16 cellular contexts compared by ENCODE assay signal in the genomic region with DNA sequence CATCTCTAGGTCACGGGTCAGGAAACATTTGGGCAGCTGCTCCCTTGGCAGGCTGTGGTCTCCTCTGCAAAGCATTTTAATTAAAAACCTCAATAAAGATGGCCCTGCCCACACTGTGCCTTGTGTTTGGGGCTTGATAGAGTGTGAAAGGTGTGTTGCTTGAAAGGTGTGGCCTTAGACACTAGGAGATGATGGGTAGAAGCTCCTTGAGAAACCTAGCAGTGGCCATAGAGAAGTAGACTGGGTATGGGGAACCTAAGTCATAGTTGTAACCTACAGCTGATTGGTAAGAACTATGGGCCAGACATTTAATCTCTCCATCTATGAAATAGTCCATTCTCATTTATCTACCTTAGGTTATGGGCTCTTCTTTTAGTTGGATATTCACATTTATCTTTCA. TPM values are rescaled to one million over a fixed set of nuclear protein-coding genes. Genes with fewer than 3 reads are reported as not detected.
DNase-seq lines count a peak whose midpoint lies in the region; ATAC-seq and TF ChIP-seq lines count a peak whose summit lies in the region.
"Had no signal": no experiment of that assay in that cellular context is flagged by ENCODE, and none has a peak within 500 bp of the region (broad histone marks: within the 10 kb centered on the region; RNA-seq: fewer than 3 reads in every experiment).

No MANE protein-coding gene starts in this region.

- H4K91ac ChIP-seq in mesenchymal stem cell (ENCODE audit: low read length), result no peak overlapping the region

- H2BK15ac ChIP-seq in mesenchymal stem cell (ENCODE audit: low read depth, poor library complexity, severe bottlenecking), result no peak overlapping the region

- ATAC-seq in activated T-cell treated with anti-CD3 and anti-CD28 coated beads, Interleukin-2, amount 50 U/mL, for 4 hours, result no peak
- ATAC-seq in activated B cell treated with CpG ODN at 0.5 μM for 24 hours (ENCODE audit: low read depth) (no peak), HG03469 (IDR thresholded peaks at IDR 0.05; ENCODE audit: unreplicated experiment) (no peak)
- ATAC-seq: left lobe of liver had no signal

- POLR2A ChIA-PET in activated B cell treated with CpG ODN at 0.5 μM for 24 hours (lab: Charles Lee), result interaction anchor here (0.6 to 2.0 kb wide), 3 partner anchors 39 to 288 kb away, joined by 3 to 7 read pairs (median 4); a partner anchor contains a TSS

- TF ChIP-seq POLR2A in suprapubic skin (IDR thresholded peaks at IDR 0.05), result no peak

- H3K27me3 ChIP-seq in mesenchymal stem cell (ENCODE audit: control insufficient read depth in 1 of 2, insufficient read depth in 1 of 2, low read length in 2 of 2), result no peaks in the 10 kb centered on the region
- no peaks in the 10 kb centered on the region for H3K27me3 ChIP-seq in suprapubic skin
- H3K27me3 ChIP-seq: testis had no signal

- no peak overlapping the region for H2BK120ac ChIP-seq in mesenchymal stem cell (ENCODE audit: low read depth, low read length)

- H3K36me3 Mint-ChIP-seq in activated T-cell treated with anti-CD3 and anti-CD28 coated beads, Interleukin-2, amount 50 U/mL, for 4 hours (ENCODE audit: insufficient read depth), result peaks cover 25% of the 10 kb centered on the region
- H3K36me3 Mint-ChIP-seq in activated B cell treated with CpG ODN at 0.5 μM for 24 hours (ENCODE audit: low read depth), result peaks cover 33% of the 10 kb centered on the region

- peaks cover 48% of the 10 kb centered on the region for H3K4me1 Mint-ChIP-seq in activated T-cell treated with anti-CD3 and anti-CD28 coated beads, Interleukin-2, amount 50 U/mL, for 4 hours (ENCODE audit: low read depth)
- peaks cover 57% of the 10 kb centered on the region for H3K4me1 Mint-ChIP-seq in activated B cell treated with CpG ODN at 0.5 μM for 24 hours

- CTCF ChIA-PET in activated B cell treated with CpG ODN at 0.5 μM for 24 hours (lab: Charles Lee), result interaction anchor here (0.6 to 1.1 kb wide), 5 partner anchors 10 to 884 kb away, joined by 3 to 4 read pairs (median 3); a partner anchor contains a TSS

- no peak overlapping the region for H2BK12ac ChIP-seq in mesenchymal stem cell (ENCODE audit: low read length in 2 of 2)

- H3K36me3 ChIP-seq in mesenchymal stem cell (ENCODE audit: control insufficient read depth in 1 of 2, insufficient read depth in 2 of 2, low read depth in 1 of 2, low read length in 2 of 2) (peaks cover 7 to 25% of the 10 kb centered on the region in 2 experiments), suprapubic skin (peaks cover 6% of the 10 kb centered on the region)

- H3K18ac ChIP-seq in mesenchymal stem cell (ENCODE audit: low read depth in 1 of 2, low read length in 2 of 2), result no peak overlapping the region

- no peak overlapping the region for H3K4ac ChIP-seq in mesenchymal stem cell (ENCODE audit: low read depth in 1 of 2, low read length in 2 of 2)

- H3K4me2 ChIP-seq in mesenchymal stem cell (ENCODE audit: low read length, poor library complexity, severe bottlenecking), result no peak overlapping the region

- H2AK5ac ChIP-seq in mesenchymal stem cell (ENCODE audit: low read length, severe bottlenecking), result peak overlapping the region; percentile 82

- no peak for DNase-seq in activated T-cell treated with anti-CD3 and anti-CD28 coated beads, Interleukin-2, amount 50 U/mL, for 4 hours
- no peak for DNase-seq in activated T-cell treated with anti-CD3 and anti-CD28 coated beads, Interleukin-2, amount 50 U/mL, for 1 hour
- DNase-seq in activated B cell treated with CpG ODN at 0.5 μM for 24 hours (no peak), mesenchymal stem cell (no peak), suprapubic skin (ENCODE audit: low spot score in 2 of 2) (no peak), NCI-H82 treated with DMSO at 0.1 percent for 48 hours (lab: John Stamatoyannopoulos, UW; ENCODE audit: unreplicated experiment) (no peak)
- DNase-seq in effector CD8-positive, alpha-beta T cell (lab: John Stamatoyannopoulos, UW), result no peak
- DNase-seq: head of caudate nucleus, NCI-H2081 treated with DMSO at 0.1 percent for 48 hours, testis had no signal

- H3K14ac ChIP-seq in mesenchymal stem cell (ENCODE audit: low read length in 2 of 2), result no peak overlapping the region

- H3K4me3 ChIP-seq in mesenchymal stem cell (ENCODE audit: insufficient read depth in 1 of 2, low read depth in 1 of 2, low read length in 2 of 2), result peak overlapping the region in 1 of 2 experiments; percentile 36
- H3K4me3 ChIP-seq in suprapubic skin, result no peak overlapping the region
- H3K4me3 ChIP-seq: testis had no signal

- H3K27me3 Mint-ChIP-seq in activated T-cell treated with anti-CD3 and anti-CD28 coated beads, Interleukin-2, amount 50 U/mL, for 4 hours (ENCODE audit: low read depth), result no peaks in the 10 kb centered on the region
- no peaks in the 10 kb centered on the region for H3K27me3 Mint-ChIP-seq in activated B cell treated with CpG ODN at 0.5 μM for 24 hours

- H3K4me3 Mint-ChIP-seq in activated T-cell treated with anti-CD3 and anti-CD28 coated beads, Interleukin-2, amount 50 U/mL, for 4 hours, result peak overlapping the region; percentile 27
- H3K4me3 Mint-ChIP-seq in activated B cell treated with CpG ODN at 0.5 μM for 24 hours, result no peak overlapping the region

- H3K9me3 Mint-ChIP-seq in activated T-cell treated with anti-CD3 and anti-CD28 coated beads, Interleukin-2, amount 50 U/mL, for 4 hours, result peaks cover 3% of the 10 kb centered on the region
- no peaks in the 10 kb centered on the region for H3K9me3 Mint-ChIP-seq in activated B cell treated with CpG ODN at 0.5 μM for 24 hours

- no peak overlapping the region for H2BK5ac ChIP-seq in mesenchymal stem cell (ENCODE audit: low read depth, low read length, poor library complexity, severe bottlenecking)

- peak overlapping the region; percentile 43 for H3K9ac ChIP-seq in mesenchymal stem cell (ENCODE audit: low read length)

- no peaks in the 10 kb centered on the region for H3K9me3 ChIP-seq in mesenchymal stem cell (ENCODE audit: control insufficient read depth, low read length)
- no peaks in the 10 kb centered on the region for H3K9me3 ChIP-seq in suprapubic skin
- H3K9me3 ChIP-seq: testis had no signal

- H3K23ac ChIP-seq in mesenchymal stem cell (ENCODE audit: low read length in 2 of 2), result no peak overlapping the region

- TF ChIP-seq CTCF in activated B cell treated with CpG ODN at 0.5 μM for 24 hours (IDR thresholded peaks at IDR 0.05) (no peak), suprapubic skin (IDR thresholded peaks at IDR 0.05) (no peak)

- H2AFZ ChIP-seq in mesenchymal stem cell (ENCODE audit: low read depth, low read length), result no peak overlapping the region

- peak overlapping the region; percentile 50 for H3K27ac Mint-ChIP-seq in activated B cell treated with CpG ODN at 0.5 μM for 24 hours

- no peak for TF ChIP-seq EP300 in suprapubic skin (IDR thresholded peaks at IDR 0.05)

- no peak overlapping the region for H4K8ac ChIP-seq in mesenchymal stem cell (ENCODE audit: low read length)

- peaks cover 17% of the 10 kb centered on the region for H3K4me1 ChIP-seq in mesenchymal stem cell (ENCODE audit: control insufficient read depth, insufficient read depth, low read depth, low read length)
- peaks cover 51% of the 10 kb centered on the region for H3K4me1 ChIP-seq in suprapubic skin

- peaks cover 12% of the 10 kb centered on the region for H3K79me1 ChIP-seq in mesenchymal stem cell (replicated peaks; ENCODE audit: low read length, poor library complexity, severe bottlenecking)

- 86% methylated on average over 1 of the region's 1 CpG for WGBS in mesenchymal stem cell
- WGBS in suprapubic skin, result 100% methylated on average over 1 of the region's 1 CpG

- H3K27ac ChIP-seq in mesenchymal stem cell (ENCODE audit: low read length, poor library complexity, severe bottlenecking) (peak overlapping the region; percentile 30), suprapubic skin (peak overlapping the region; percentile 61)
- H3K27ac ChIP-seq: HL-60, testis had no signal

- intact Hi-C loops in activated B cell treated with CpG ODN at 0.5 μM for 24 hours (cut with micrococcal nuclease), result no loop called here

RNA-seq across cellular contexts. Expression of a gene that starts 3.3 kb away (rescaled TPM):
- total RNA-seq in activated T-cell treated with anti-CD3 and anti-CD28 coated beads, Interleukin-2, amount 50 U/mL, for 4 hours, result 10 to 100 TPM; 39.2 to 42.3 (median 41.2) TPM
- total RNA-seq in activated B cell treated with CpG ODN at 0.5 μM for 24 hours (30.9 and 32.1 TPM in 2 replicates), suprapubic skin (10 to 100 TPM; 29.5 to 71.3 (median 49.8) TPM)
- polyA plus RNA-seq in mesenchymal stem cell (2013, experiment 1 of 2), result 23.3 TPM
- 22.6 TPM for polyA plus RNA-seq in mesenchymal stem cell (2013, experiment 2 of 2)

RNA-seq across cellular contexts. Expression of a gene that starts 8.9 kb away (rescaled TPM):
- under 1 TPM; 0.47 to 0.73 (median 0.61) TPM for total RNA-seq in activated T-cell treated with anti-CD3 and anti-CD28 coated beads, Interleukin-2, amount 50 U/mL, for 4 hours
- total RNA-seq in activated B cell treated with CpG ODN at 0.5 μM for 24 hours, result 0.66 and 0.82 TPM in 2 replicates
- 1.0 TPM for polyA plus RNA-seq in mesenchymal stem cell (2013, experiment 1 of 2)
- polyA plus RNA-seq in mesenchymal stem cell (2013, experiment 2 of 2), result 0.68 TPM
- 100 to 1,000 TPM in 1 of 4 donors, 10 to 100 TPM in 3; 49.2 to 116 (median 77.8) TPM for total RNA-seq in suprapubic skin
- total RNA-seq: skeletal muscle tissue had no signal

RNA-seq across cellular contexts. Expression of a gene that starts 13.7 kb away (rescaled TPM):
- total RNA-seq in activated T-cell treated with anti-CD3 and anti-CD28 coated beads, Interleukin-2, amount 50 U/mL, for 4 hours, result not detected
- not detected in 2 replicates for total RNA-seq in activated B cell treated with CpG ODN at 0.5 μM for 24 hours
- 0.07 TPM for polyA plus RNA-seq in mesenchymal stem cell (2013, experiment 1 of 2)
- polyA plus RNA-seq in mesenchymal stem cell (2013, experiment 2 of 2), result not detected
- total RNA-seq in suprapubic skin, result 10 to 100 TPM; 12.5 to 34.7 (median 26.1) TPM
- total RNA-seq: bronchial epithelial cell, M059J had no signal

RNA-seq across cellular contexts. Expression of a gene that starts 23.2 kb away (rescaled TPM):
- under 1 TPM; 0.27 to 0.53 (median 0.40) TPM for total RNA-seq in activated T-cell treated with anti-CD3 and anti-CD28 coated beads, Interleukin-2, amount 50 U/mL, for 4 hours
- total RNA-seq in activated B cell treated with CpG ODN at 0.5 μM for 24 hours, result 0.11 and 0.29 TPM in 2 replicates
- 31.0 TPM for polyA plus RNA-seq in mesenchymal stem cell (2013, experiment 1 of 2)
- 31.2 TPM for polyA plus RNA-seq in mesenchymal stem cell (2013, experiment 2 of 2)
- 100 to 1,000 TPM in 3 of 4 donors, 10 to 100 TPM in 1; 92.5 to 185 (median 137) TPM for total RNA-seq in suprapubic skin

RNA-seq across cellular contexts. Expression of a gene that starts 39.9 kb away (rescaled TPM):
- total RNA-seq in activated T-cell treated with anti-CD3 and anti-CD28 coated beads, Interleukin-2, amount 50 U/mL, for 4 hours, result 10 to 100 TPM; 11.0 to 15.6 (median 13.0) TPM
- 26.9 and 30.5 TPM in 2 replicates for total RNA-seq in activated B cell treated with CpG ODN at 0.5 μM for 24 hours
- 13.7 TPM for polyA plus RNA-seq in mesenchymal stem cell (2013, experiment 1 of 2)
- 14.3 TPM for polyA plus RNA-seq in mesenchymal stem cell (2013, experiment 2 of 2)
- 10 to 100 TPM; 18.9 to 46.7 (median 26.0) TPM for total RNA-seq in suprapubic skin

Comparison
In these comparisons a context has a peak if more than half of its experiments do, and no peak if none do; other contexts are left out.
1. RNA of a gene that starts 8.9 kb away (total RNA-seq): 49.2 to 116 TPM in suprapubic skin; 0.66 to 0.82 TPM in activated B cell treated with CpG ODN at 0.5 μM for 24 hours and 0.47 to 0.73 TPM in activated T-cell treated with anti-CD3 and anti-CD28 coated beads, Interleukin-2, amount 50 U/mL, for 4 hours; every median in the first group is over 10 times any median in the second.
2. RNA of a gene that starts 13.7 kb away (total RNA-seq): 12.5 to 34.7 TPM in suprapubic skin; not detected in activated T-cell treated with anti-CD3 and anti-CD28 coated beads, Interleukin-2, amount 50 U/mL, for 4 hours and not detected in activated B cell treated with CpG ODN at 0.5 μM for 24 hours; every median in the first group is over 10 times any median in the second.